Comparison of ENCODE assay signal across 31 cellular contexts in the genomic region with DNA sequence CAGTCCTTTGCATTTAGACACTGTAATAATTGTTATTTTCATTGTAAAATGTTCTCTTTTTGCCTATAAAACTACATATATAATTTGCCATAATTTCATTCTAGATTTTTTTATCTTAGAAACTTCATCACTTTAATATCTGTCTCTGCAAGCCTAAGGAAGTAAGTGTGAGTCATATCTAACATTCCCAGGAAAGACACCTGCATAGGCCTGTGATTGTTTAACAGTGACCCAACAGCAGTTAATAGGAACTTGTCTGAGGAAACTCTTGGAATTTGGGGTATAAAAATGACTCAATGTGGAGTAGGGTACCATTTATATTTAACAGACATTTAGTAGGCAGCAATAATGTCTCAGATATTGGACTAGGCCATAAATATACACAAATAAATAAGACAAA.
"Had no signal": no experiment of that assay in that cellular context is flagged by ENCODE, and none has a peak within 500 bp of the region (broad histone marks: within the 10 kb centered on the region; RNA-seq: fewer than 3 reads in every experiment).

No MANE protein-coding gene starts in this region.

- H3K36me3 ChIP-seq: gastroesophageal sphincter, heart right ventricle, lower lobe of right lung, neutrophil, pancreas, sigmoid colon, thoracic aorta, tibial nerve, upper lobe of left lung had no signal

- DNase-seq: cerebellar nuclear complex; cortex of kidney; effector memory CD8-positive, alpha-beta T cell; foreskin fibroblast; glutamatergic neuron; heart right ventricle; hippocampal formation; kidney glomerular epithelial cell; left ventricle myocardium superior; lower lobe of right lung; mucosa of descending colon; naive B cell; pancreas; right cardiac atrium; sigmoid colon; stimulated activated CD4-positive, alpha-beta T cell treated with anti-CD3 and anti-CD28 coated beads, Interleukin-2, amount 100 ng/mL, for 24 hours; stimulated activated CD4-positive, alpha-beta T cell treated with anti-CD3 and anti-CD28 coated beads, Interleukin-4, amount 100 ng/mL, for 24 hours; stimulated activated naive CD8-positive, alpha-beta T cell treated with anti-CD3 and anti-CD28 coated beads, Interleukin-15, Interleukin-2, amounts not matched to agents 100 U/mL and 50 U/mL, for 24 hours; upper lobe of left lung had no signal

- H3K27ac ChIP-seq: epithelial cell of prostate, gastroesophageal sphincter, heart right ventricle, lower lobe of right lung, neutrophil, pancreas, sigmoid colon, thoracic aorta, tibial nerve, upper lobe of left lung had no signal

- H3K9me3 ChIP-seq: gastroesophageal sphincter, lower lobe of right lung, mucosa of descending colon, neutrophil, pancreas, sigmoid colon, thoracic aorta, tibial nerve, upper lobe of left lung had no signal

- H3K36me3 Mint-ChIP-seq: memory B cell; mesothelial cell of epicardium; naive B cell; natural killer cell treated with Interleukin-12 subunit alpha and Interleukin-12 subunit beta and Interleukin-15 and Interleukin-18, amount 100 ng/mL, for 72 hours; stimulated activated effector memory CD8-positive, alpha-beta T cell treated with anti-CD3 and anti-CD28 coated beads, Interleukin-12 subunit alpha, Interleukin-12 subunit beta, amount 100 ng/mL, for 72 hours had no signal

- ATAC-seq: effector memory CD8-positive, alpha-beta T cell; esophagus mucosa; gastroesophageal sphincter; heart right ventricle; left ventricle myocardium superior; lower lobe of right lung; mucosa of descending colon; natural killer cell treated with Interleukin-12 subunit alpha and Interleukin-12 subunit beta and Interleukin-15 and Interleukin-18, amount 100 ng/mL, for 72 hours; pancreas; right cardiac atrium; stimulated activated effector memory CD8-positive, alpha-beta T cell treated with anti-CD3 and anti-CD28 coated beads, Interleukin-12 subunit alpha, Interleukin-12 subunit beta, amount 100 ng/mL, for 72 hours; stimulated activated naive CD8-positive, alpha-beta T cell treated with anti-CD3 and anti-CD28 coated beads, Interleukin-15, Interleukin-2, amounts not matched to agents 100 U/mL and 50 U/mL, for 24 hours had no signal

- H3K27me3 Mint-ChIP-seq: effector memory CD8-positive, alpha-beta T cell; memory B cell; naive B cell; natural killer cell treated with Interleukin-12 subunit alpha and Interleukin-12 subunit beta and Interleukin-15 and Interleukin-18, amount 100 ng/mL, for 72 hours; progenitor cell of endocrine pancreas had no signal

- H3K4me1 Mint-ChIP-seq: memory B cell; mesothelial cell of epicardium; naive B cell; neural crest cell; stimulated activated effector memory CD8-positive, alpha-beta T cell treated with anti-CD3 and anti-CD28 coated beads, Interleukin-12 subunit alpha, Interleukin-12 subunit beta, amount 100 ng/mL, for 72 hours had no signal

- H3K27me3 ChIP-seq: gastroesophageal sphincter, heart right ventricle, neutrophil, pancreas, sigmoid colon, tibial nerve, upper lobe of left lung had no signal

- H3K27ac Mint-ChIP-seq: effector memory CD8-positive, alpha-beta T cell; memory B cell; mesothelial cell of epicardium; naive B cell; natural killer cell treated with Interleukin-12 subunit alpha and Interleukin-12 subunit beta and Interleukin-15 and Interleukin-18, amount 100 ng/mL, for 72 hours; progenitor cell of endocrine pancreas; stimulated activated effector memory CD8-positive, alpha-beta T cell treated with anti-CD3 and anti-CD28 coated beads, Interleukin-12 subunit alpha, Interleukin-12 subunit beta, amount 100 ng/mL, for 72 hours had no signal

- H3K4me3 Mint-ChIP-seq: effector memory CD8-positive, alpha-beta T cell; memory B cell; mesothelial cell of epicardium; naive B cell; natural killer cell treated with Interleukin-12 subunit alpha and Interleukin-12 subunit beta and Interleukin-15 and Interleukin-18, amount 100 ng/mL, for 72 hours; neural crest cell; stimulated activated effector memory CD8-positive, alpha-beta T cell treated with anti-CD3 and anti-CD28 coated beads, Interleukin-12 subunit alpha, Interleukin-12 subunit beta, amount 100 ng/mL, for 72 hours had no signal

- H3K9me3 Mint-ChIP-seq: memory B cell; mesothelial cell of epicardium; neural crest cell; stimulated activated effector memory CD8-positive, alpha-beta T cell treated with anti-CD3 and anti-CD28 coated beads, Interleukin-12 subunit alpha, Interleukin-12 subunit beta, amount 100 ng/mL, for 72 hours had no signal

- H3K4me1 ChIP-seq: gastroesophageal sphincter, heart right ventricle, lower lobe of right lung, pancreas, sigmoid colon, tibial nerve, upper lobe of left lung had no signal

- H3K4me3 ChIP-seq: gastroesophageal sphincter, heart right ventricle, lower lobe of right lung, mucosa of descending colon, pancreas, sigmoid colon, thoracic aorta, tibial nerve, upper lobe of left lung had no signal
